9 cellular contexts compared by ENCODE assay signal in genomic region chr4:152460488-152460887, GRCh38.
DNase-seq lines count a peak whose midpoint lies in the region; ATAC-seq and TF ChIP-seq lines count a peak whose summit lies in the region.
"Had no signal": no experiment of that assay in that cellular context is flagged by ENCODE, and none has a peak within 500 bp of the region (broad histone marks: within the 10 kb centered on the region; RNA-seq: fewer than 3 reads in every experiment).

No MANE protein-coding gene starts in this region.

- POLR2A ChIA-PET in SK-N-SH (lab: Yijun Ruan, JAX) = no interaction called here

- H3K4me3 Mint-ChIP-seq in T-helper 17 cell = no peak overlapping the region

- no peaks in the 10 kb centered on the region for H3K27me3 Mint-ChIP-seq in T-helper 17 cell

- WGBS in SK-N-SH (ENCODE audit: low lambda C conversion rate) = 86% methylated on average over 1 of the region's 1 CpG

- no peaks in the 10 kb centered on the region for H3K27me3 ChIP-seq in SK-N-SH (ENCODE audit: insufficient read depth)
- H3K27me3 ChIP-seq: gastrocnemius medialis had no signal

- no peaks in the 10 kb centered on the region for H3F3A ChIP-seq in SK-N-SH (replicated peaks; ENCODE audit: insufficient read depth)

- CTCF ChIA-PET in SK-N-SH (lab: Yijun Ruan, JAX) = interaction anchor here (0.7 to 1.3 kb wide), 2 partner anchors 41 to 181 kb away, joined by 3 to 4 read pairs; no protein-coding TSS in a partner anchor

- no peak for TF ChIP-seq CTCF in SK-N-SH (IDR thresholded peaks at IDR 0.05)

- 0 out of 2 replicates have a peak, but pooled peaks cover 7% of the 10 kb centered on the region for H4K20me1 ChIP-seq in SK-N-SH (ENCODE audit: insufficient read depth)

- H3K4me3 ChIP-seq in SK-N-SH (ENCODE audit: low read depth in 2 of 2, low read length in 1 of 2) = no peak overlapping the region
- H3K4me3 ChIP-seq: gastrocnemius medialis had no signal

- no peak overlapping the region for H3K4me2 ChIP-seq in SK-N-SH

- peaks cover 62% of the 10 kb centered on the region for H3K79me2 ChIP-seq in SK-N-SH (ENCODE audit: insufficient read depth)

- no peak overlapping the region for H3K27ac ChIP-seq in SK-N-SH (ENCODE audit: low read depth in 2 of 2, low read length in 1 of 2)
- H3K27ac ChIP-seq: gastrocnemius medialis had no signal

- H2AFZ ChIP-seq in SK-N-SH (ENCODE audit: low read depth) = no peak overlapping the region

- peak; percentile 53 for TF ChIP-seq RAD21 in SK-N-SH (IDR thresholded peaks at IDR 0.05; ENCODE audit: low read length)

- H3K36me3 ChIP-seq in SK-N-SH (replicated peaks in 1 of 2; ENCODE audit: control insufficient read depth in 1 of 2, insufficient read depth in 2 of 2, low read length in 1 of 2) = peaks cover 0 to 3% of the 10 kb centered on the region in 2 experiments
- H3K36me3 ChIP-seq: gastrocnemius medialis had no signal

- peaks cover 2 to 12% of the 10 kb centered on the region in 2 experiments; a peak in 2 of 4 replicates for H3K4me1 ChIP-seq in SK-N-SH (ENCODE audit: control insufficient read depth in 1 of 2, insufficient read depth in 2 of 2, low read depth in 1 of 2, low read length in 1 of 2)
- H3K4me1 ChIP-seq: gastrocnemius medialis had no signal

- DNase-seq in SK-N-SH = no peak
- peak; percentile 75 to 83 for DNase-seq in Kasumi-1 (lab: John Stamatoyannopoulos, UW)
- DNase-seq in brain pericyte (ENCODE audit: low read depth, low spot score) = peak; percentile 37
- DNase-seq in renal cortical epithelial cell (ENCODE audit: low read depth) = peak; percentile 96
- no peak for DNase-seq in T-helper 17 cell
- DNase-seq in NCI-H1694 treated with DMSO at 0.1 percent for 48 hours (lab: John Stamatoyannopoulos, UW) = no peak
- DNase-seq: gastrocnemius medialis had no signal

- H3K27ac Mint-ChIP-seq in T-helper 17 cell = no peak overlapping the region

- H3K9ac ChIP-seq in SK-N-SH = no peak overlapping the region

- peaks cover 45% of the 10 kb centered on the region for H3K4me1 Mint-ChIP-seq in T-helper 17 cell

- no peak for TF ChIP-seq EP300 in SK-N-SH (IDR thresholded peaks at IDR 0.05; ENCODE audit: borderline replicate concordance in 1 of 2, low read depth in 1 of 2, low read length in 1 of 2)

- peaks cover 2% of the 10 kb centered on the region for H3K36me3 Mint-ChIP-seq in T-helper 17 cell (ENCODE audit: low read depth)

- H3K9me3 ChIP-seq in SK-N-SH (no peaks in the 10 kb centered on the region), T-helper 17 cell (ENCODE audit: control insufficient read depth, low read length, poor library complexity, severe bottlenecking) (no peaks in the 10 kb centered on the region)
- H3K9me3 ChIP-seq: gastrocnemius medialis had no signal

- ATAC-seq in SK-N-SH treated with all-trans-retinoic acid at 6 μM for 48 hours = no peak
- ATAC-seq in GM21619 (IDR thresholded peaks at IDR 0.05; ENCODE audit: unreplicated experiment) = no peak
- ATAC-seq in T-helper 17 cell = no peak
- ATAC-seq: gastrocnemius medialis had no signal

- H3K9me2 ChIP-seq in SK-N-SH = no peaks in the 10 kb centered on the region

TF ChIP-seq in SK-N-SH, 30 proteins besides CTCF, POLR2A, EP300 and RAD21:
- TF ChIP-seq SMC3 (IDR thresholded peaks at IDR 0.05; ENCODE audit: low read depth, low read length) (peak; percentile 8; the same call in 1 of the 2 replicates), NFIC (IDR thresholded peaks at IDR 0.05; ENCODE audit: borderline replicate concordance) (no peak), RFX5 (IDR thresholded peaks at IDR 0.05; ENCODE audit: low read length) (no peak), JUND (IDR thresholded peaks at IDR 0.05) (no peak), EZH2phosphoT487 (IDR thresholded peaks at IDR 0.05; ENCODE audit: borderline replicate concordance, low read depth) (no peak)
TF ChIP-seq in SK-N-SH: peak in this region for 1.

TF ChIP-seq in SK-N-SH treated with all-trans-retinoic acid at 6 μM for 48 hours, 23 proteins besides CTCF, POLR2A, EP300 and RAD21:
- TF ChIP-seq, protein P1, sequence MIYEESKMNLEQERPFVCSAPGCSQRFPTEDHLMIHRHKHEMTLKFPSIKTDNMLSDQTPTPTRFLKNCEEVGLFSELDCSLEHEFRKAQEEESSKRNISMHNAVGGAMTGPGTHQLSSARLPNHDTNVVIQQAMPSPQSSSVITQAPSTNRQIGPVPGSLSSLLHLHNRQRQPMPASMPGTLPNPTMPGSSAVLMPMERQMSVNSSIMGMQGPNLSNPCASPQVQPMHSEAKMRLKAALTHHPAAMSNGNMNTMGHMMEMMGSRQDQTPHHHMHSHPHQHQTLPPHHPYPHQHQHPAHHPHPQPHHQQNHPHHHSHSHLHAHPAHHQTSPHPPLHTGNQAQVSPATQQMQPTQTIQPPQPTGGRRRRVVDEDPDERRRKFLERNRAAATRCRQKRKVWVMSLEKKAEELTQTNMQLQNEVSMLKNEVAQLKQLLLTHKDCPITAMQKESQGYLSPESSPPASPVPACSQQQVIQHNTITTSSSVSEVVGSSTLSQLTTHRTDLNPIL (CRISPR knock-in tag; IDR thresholded peaks at IDR 0.05; ENCODE audit: low read depth) = no peak
- no peak for TF ChIP-seq OSR1 (CRISPR knock-in tag; IDR thresholded peaks at IDR 0.05)
- TF ChIP-seq TOX (CRISPR knock-in tag; IDR thresholded peaks at IDR 0.05; ENCODE audit: borderline replicate concordance) = no peak
- TF ChIP-seq CSDC2 (CRISPR knock-in tag; IDR thresholded peaks at IDR 0.05) = no peak
- no peak for TF ChIP-seq BACH2 (CRISPR knock-in tag; IDR thresholded peaks at IDR 0.05; ENCODE audit: borderline replicate concordance)
- no peak for TF ChIP-seq ISL1 (CRISPR knock-in tag; IDR thresholded peaks at IDR 0.05)
- TF ChIP-seq, protein P2, sequence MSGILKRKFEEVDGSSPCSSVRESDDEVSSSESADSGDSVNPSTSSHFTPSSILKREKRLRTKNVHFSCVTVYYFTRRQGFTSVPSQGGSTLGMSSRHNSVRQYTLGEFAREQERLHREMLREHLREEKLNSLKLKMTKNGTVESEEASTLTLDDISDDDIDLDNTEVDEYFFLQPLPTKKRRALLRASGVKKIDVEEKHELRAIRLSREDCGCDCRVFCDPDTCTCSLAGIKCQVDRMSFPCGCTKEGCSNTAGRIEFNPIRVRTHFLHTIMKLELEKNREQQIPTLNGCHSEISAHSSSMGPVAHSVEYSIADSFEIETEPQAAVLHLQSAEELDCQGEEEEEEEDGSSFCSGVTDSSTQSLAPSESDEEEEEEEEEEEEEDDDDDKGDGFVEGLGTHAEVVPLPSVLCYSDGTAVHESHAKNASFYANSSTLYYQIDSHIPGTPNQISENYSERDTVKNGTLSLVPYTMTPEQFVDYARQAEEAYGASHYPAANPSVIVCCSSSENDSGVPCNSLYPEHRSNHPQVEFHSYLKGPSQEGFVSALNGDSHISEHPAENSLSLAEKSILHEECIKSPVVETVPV (CRISPR knock-in tag; IDR thresholded peaks at IDR 0.05) = no peak
- no peak for TF ChIP-seq GLIS3 (CRISPR knock-in tag; IDR thresholded peaks at IDR 0.05)
- no peak for TF ChIP-seq TCF4 (CRISPR knock-in tag; IDR thresholded peaks at IDR 0.05; ENCODE audit: borderline replicate concordance)

Comparison
In these comparisons a context has a peak if more than half of its experiments do, and no peak if none do; other contexts are left out.
1. DNase-seq: peak in Kasumi-1 (2 of 2), brain pericyte (single experiment) and renal cortical epithelial cell (single experiment); none in SK-N-SH (single experiment), T-helper 17 cell (0 of 3) and NCI-H1694 treated with DMSO at 0.1 percent for 48 hours (single experiment).